26 cellular contexts compared by ENCODE assay signal in genomic region chr7:135189961-135190360, GRCh38. TPM values are rescaled to one million over a fixed set of nuclear protein-coding genes. Genes with fewer than 3 reads are reported as not detected.
A peak's percentile ranks its signal among the peaks of the same experiment; 100 is the strongest.
DNase-seq lines count a peak whose midpoint lies in the region; ATAC-seq and TF ChIP-seq lines count a peak whose summit lies in the region.
"Had no signal": no experiment of that assay in that cellular context is flagged by ENCODE, and none has a peak within 500 bp of the region (broad histone marks: within the 10 kb centered on the region; RNA-seq: fewer than 3 reads in every experiment).

No MANE protein-coding gene starts in this region.

- no peaks in the 10 kb centered on the region for H3K4me1 Mint-ChIP-seq in activated naive CD4-positive, alpha-beta T cell treated with anti-CD3 and anti-CD28 coated beads, Interleukin-2, amount 50 U/mL, for 24 hours
- H3K4me1 Mint-ChIP-seq in stimulated activated memory B cell treated with anti-CD40 and anti-IgM and Interleukin-4, amounts not matched to agents 10 μg/mL and 1 μg/mL and 100 μg/mL, for 72 hours, result peaks cover 80% of the 10 kb centered on the region
- H3K4me1 Mint-ChIP-seq: endodermal cell, neural crest cell had no signal

- WGBS in body of pancreas, 2 donors, result 44 to 53% methylated on average over 4 of the region's 4 CpGs

- no peaks in the 10 kb centered on the region for H3K9me3 ChIP-seq in body of pancreas
- H3K9me3 ChIP-seq: psoas muscle, suprapubic skin had no signal

- DNase-seq in activated naive CD4-positive, alpha-beta T cell treated with Interleukin-2 at 50 U/mL for 16 hours, result no peak
- no peak for DNase-seq in body of pancreas
- peak; percentile 57 for DNase-seq in fibroblast of the aortic adventitia (ENCODE audit: low read depth)
- DNase-seq in cortex of kidney (lab: John Stamatoyannopoulos, UW), result no peak
- no peak for DNase-seq in MV-4-11 (lab: John Stamatoyannopoulos, UW)
- DNase-seq: activated CD4-positive, alpha-beta memory T cell treated with anti-CD3 and anti-CD28 coated beads, Interleukin-2, amount 10 ng/mL, durations not matched to agents 7 days and 5 days; amygdala; CD4-positive, CD25-positive, alpha-beta regulatory T cell; DMS153; endodermal cell; NCI-H69; psoas muscle; SHP77 treated with DMSO at 0.1 percent for 48 hours; small intestine; stimulated activated CD4-positive, alpha-beta T cell treated with anti-CD3 and anti-CD28 coated beads, Interleukin-4, amount 100 ng/mL, for 4 hours had no signal

- intact Hi-C loops in body of pancreas (cut with DNase I), result no loop called here

- H3K36me3 Mint-ChIP-seq in activated naive CD4-positive, alpha-beta T cell treated with anti-CD3 and anti-CD28 coated beads, Interleukin-2, amount 50 U/mL, for 24 hours, result peaks cover 39% of the 10 kb centered on the region
- H3K36me3 Mint-ChIP-seq in stimulated activated memory B cell treated with anti-CD40 and anti-IgM and Interleukin-4, amounts not matched to agents 10 μg/mL and 1 μg/mL and 100 μg/mL, for 72 hours, result peaks cover 97% of the 10 kb centered on the region

- no peak for TF ChIP-seq POLR2A in body of pancreas (IDR thresholded peaks at IDR 0.05)

- peak overlapping the region; percentile 62 to 80 (median 74) for H3K27ac ChIP-seq in body of pancreas
- H3K27ac ChIP-seq: psoas muscle, suprapubic skin had no signal

- H3K4me3 ChIP-seq in body of pancreas (no peak overlapping the region), fibroblast of the aortic adventitia (ENCODE audit: low read depth, low read length) (no peak overlapping the region)
- H3K4me3 ChIP-seq: psoas muscle, suprapubic skin had no signal

- peaks cover 46% of the 10 kb centered on the region for H3K4me1 ChIP-seq in body of pancreas

- ATAC-seq in body of pancreas (no peak), HG03520 (IDR thresholded peaks at IDR 0.05; ENCODE audit: unreplicated experiment) (no peak)
- no peak for ATAC-seq in stimulated activated memory B cell treated with anti-CD40 and anti-IgM and Interleukin-4, amounts not matched to agents 10 μg/mL and 1 μg/mL and 100 μg/mL, for 72 hours
- ATAC-seq: HCT116, HepG2, psoas muscle had no signal

- H3K27me3 ChIP-seq in body of pancreas, result no peaks in the 10 kb centered on the region
- H3K27me3 ChIP-seq: suprapubic skin had no signal

- TF ChIP-seq CTCF in body of pancreas (IDR thresholded peaks at IDR 0.05) (no peak), fibroblast of the aortic adventitia (IDR thresholded peaks at IDR 0.05; ENCODE audit: insufficient read depth, low read length) (no peak)

- H3K36me3 ChIP-seq in body of pancreas (replicated peaks in 1 of 2; ENCODE audit: insufficient read depth in 1 of 2, low read depth in 2 of 2), result peaks cover 19 to 27% of the 10 kb centered on the region in 2 donors

- no peak overlapping the region for H3K4me3 Mint-ChIP-seq in activated naive CD4-positive, alpha-beta T cell treated with anti-CD3 and anti-CD28 coated beads, Interleukin-2, amount 50 U/mL, for 24 hours
- H3K4me3 Mint-ChIP-seq in stimulated activated memory B cell treated with anti-CD40 and anti-IgM and Interleukin-4, amounts not matched to agents 10 μg/mL and 1 μg/mL and 100 μg/mL, for 72 hours, result no peak overlapping the region
- H3K4me3 Mint-ChIP-seq: activated CD4-positive, alpha-beta memory T cell treated with anti-CD3 and anti-CD28 coated beads, Interleukin-2, amount 10 ng/mL, durations not matched to agents 7 days and 5 days; activated T-helper 1 cell treated with anti-CD3 and anti-CD28 coated beads, Interleukin-12 subunit alpha, Interleukin-12 subunit beta, Interleukin-2, Interleukin-4 antibody, amounts not matched to agents 30 ng/mL and 10 ng/mL and 1 ng/mL, durations not matched to agents 14 hours and 24 hours and 36 hours; CD4-positive, CD25-positive, alpha-beta regulatory T cell; endodermal cell; neural crest cell; T-helper 1 cell treated with Interleukin-12 subunit alpha and Interleukin-12 subunit beta and Interleukin-4 antibody, amounts not matched to agents 30 μg/mL and 1 μg/mL, for 36 hours had no signal

- peak overlapping the region; percentile 59 for H3K27ac Mint-ChIP-seq in activated naive CD4-positive, alpha-beta T cell treated with anti-CD3 and anti-CD28 coated beads, Interleukin-2, amount 50 U/mL, for 24 hours
- H3K27ac Mint-ChIP-seq in stimulated activated memory B cell treated with anti-CD40 and anti-IgM and Interleukin-4, amounts not matched to agents 10 μg/mL and 1 μg/mL and 100 μg/mL, for 72 hours, result peak overlapping the region; percentile 95
- H3K27ac Mint-ChIP-seq: activated CD4-positive, alpha-beta memory T cell treated with anti-CD3 and anti-CD28 coated beads, Interleukin-2, amount 10 ng/mL, durations not matched to agents 7 days and 5 days; activated T-helper 1 cell treated with anti-CD3 and anti-CD28 coated beads, Interleukin-12 subunit alpha, Interleukin-12 subunit beta, Interleukin-2, Interleukin-4 antibody, amounts not matched to agents 30 ng/mL and 10 ng/mL and 1 ng/mL, durations not matched to agents 14 hours and 24 hours and 36 hours; endodermal cell; T-helper 1 cell treated with Interleukin-12 subunit alpha and Interleukin-12 subunit beta and Interleukin-4 antibody, amounts not matched to agents 30 μg/mL and 1 μg/mL, for 36 hours had no signal

- no peaks in the 10 kb centered on the region for H3K27me3 Mint-ChIP-seq in activated naive CD4-positive, alpha-beta T cell treated with anti-CD3 and anti-CD28 coated beads, Interleukin-2, amount 50 U/mL, for 24 hours
- H3K27me3 Mint-ChIP-seq in stimulated activated memory B cell treated with anti-CD40 and anti-IgM and Interleukin-4, amounts not matched to agents 10 μg/mL and 1 μg/mL and 100 μg/mL, for 72 hours, result no peaks in the 10 kb centered on the region
- H3K27me3 Mint-ChIP-seq: activated CD4-positive, alpha-beta memory T cell treated with anti-CD3 and anti-CD28 coated beads, Interleukin-2, amount 10 ng/mL, durations not matched to agents 7 days and 5 days; CD4-positive, CD25-positive, alpha-beta regulatory T cell had no signal

- no peaks in the 10 kb centered on the region for H3K9me3 Mint-ChIP-seq in activated naive CD4-positive, alpha-beta T cell treated with anti-CD3 and anti-CD28 coated beads, Interleukin-2, amount 50 U/mL, for 24 hours
- H3K9me3 Mint-ChIP-seq in stimulated activated memory B cell treated with anti-CD40 and anti-IgM and Interleukin-4, amounts not matched to agents 10 μg/mL and 1 μg/mL and 100 μg/mL, for 72 hours, result no peaks in the 10 kb centered on the region
- H3K9me3 Mint-ChIP-seq: activated CD4-positive, alpha-beta memory T cell treated with anti-CD3 and anti-CD28 coated beads, Interleukin-2, amount 10 ng/mL, durations not matched to agents 7 days and 5 days; activated T-helper 1 cell treated with anti-CD3 and anti-CD28 coated beads, Interleukin-12 subunit alpha, Interleukin-12 subunit beta, Interleukin-2, Interleukin-4 antibody, amounts not matched to agents 30 ng/mL and 10 ng/mL and 1 ng/mL, durations not matched to agents 14 hours and 24 hours and 36 hours; CD4-positive, CD25-positive, alpha-beta regulatory T cell; endodermal cell; neural crest cell; T-helper 1 cell treated with Interleukin-12 subunit alpha and Interleukin-12 subunit beta and Interleukin-4 antibody, amounts not matched to agents 30 μg/mL and 1 μg/mL, for 36 hours had no signal

RNA-seq across cellular contexts. Expression of gene CYREN, which starts 19.5 kb away (rescaled TPM):
- total RNA-seq in body of pancreas (10 to 100 TPM; 32.9 to 40.5 TPM), fibroblast of the aortic adventitia (ENCODE audit: low replicate concordance) (23.5 and 46.4 TPM in 2 replicates)

RNA-seq across cellular contexts. Expression of gene WDR91, which starts 21.4 kb away (rescaled TPM):
- 10 to 100 TPM; 28.0 to 32.4 TPM for total RNA-seq in body of pancreas
- 6.5 and 15.4 TPM in 2 replicates for total RNA-seq in fibroblast of the aortic adventitia (ENCODE audit: low replicate concordance)

RNA-seq across cellular contexts. Expression of gene TMEM140, which starts 42.1 kb away (rescaled TPM):
- total RNA-seq in body of pancreas, result 1 to 10 TPM; 4.0 to 9.6 TPM
- 9.7 and 12.1 TPM in 2 replicates for total RNA-seq in fibroblast of the aortic adventitia (ENCODE audit: low replicate concordance)
- total RNA-seq: endodermal cell had no signal

RNA-seq across cellular contexts. Expression of gene STRA8, which starts 43.7 kb away (rescaled TPM):
- total RNA-seq in body of pancreas (not detected), fibroblast of the aortic adventitia (ENCODE audit: low replicate concordance) (not detected in 2 replicates)
- total RNA-seq: activated CD4-positive, alpha-beta memory T cell treated with anti-CD3 and anti-CD28 coated beads, Interleukin-2, amount 10 ng/mL, durations not matched to agents 7 days and 5 days; activated T-helper 1 cell treated with anti-CD3 and anti-CD28 coated beads, Interleukin-12 subunit alpha, Interleukin-12 subunit beta, Interleukin-2, Interleukin-4 antibody, amounts not matched to agents 30 ng/mL and 10 ng/mL and 1 ng/mL, durations not matched to agents 14 hours and 24 hours and 36 hours; CD4-positive, CD25-positive, alpha-beta regulatory T cell; endodermal cell; glomerular endothelial cell; HepG2; mononuclear cell; neural crest cell; psoas muscle had no signal
